ENCODE assay signal across 21 cellular contexts in the genomic region with DNA sequence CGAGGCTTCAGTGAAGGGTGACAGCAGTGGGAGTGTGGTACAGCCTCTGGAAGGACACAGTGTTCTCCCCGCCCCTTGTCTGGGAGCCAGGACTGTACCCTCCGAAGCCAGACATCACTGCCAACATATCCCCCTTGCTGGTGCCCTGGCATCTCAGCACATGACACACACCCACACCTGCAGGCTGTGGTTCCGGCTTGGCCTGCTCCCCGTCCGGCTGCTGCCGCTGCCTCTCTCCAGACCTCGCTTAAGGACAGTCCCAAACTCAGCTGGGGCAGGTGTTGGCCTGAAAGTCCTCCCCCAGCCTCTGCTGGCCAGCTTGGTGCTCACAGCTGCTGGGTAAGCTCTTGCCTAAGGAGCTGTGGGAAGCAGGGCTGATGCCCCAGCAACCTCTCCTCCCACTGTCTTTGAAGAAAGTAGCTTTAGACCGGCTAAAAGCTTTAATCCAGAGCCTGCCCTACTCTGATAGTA. TPM values are rescaled to one million over a fixed set of nuclear protein-coding genes. Genes with fewer than 3 reads are reported as not detected.
DNase-seq lines count a peak whose midpoint lies in the region; ATAC-seq, FAIRE-seq and TF ChIP-seq lines count a peak whose summit lies in the region.
"Had no signal": no experiment of that assay in that cellular context is flagged by ENCODE, and none has a peak within 500 bp of the region (broad histone marks: within the 10 kb centered on the region; RNA-seq: fewer than 3 reads in every experiment).

No MANE protein-coding gene starts in this region.

- H3K4me1 ChIP-seq in RWPE2 (ENCODE audit: insufficient read depth, poor library complexity, severe bottlenecking) (no peaks in the 10 kb centered on the region), psoas muscle (peaks cover 9% of the 10 kb centered on the region), testis (peaks cover 6% of the 10 kb centered on the region)
- H3K4me1 ChIP-seq: Caco-2 had no signal

- peaks cover 0 to under 1% of the 10 kb centered on the region in 2 donors for H3K27me3 Mint-ChIP-seq in natural killer cell treated with Interleukin-12 subunit alpha and Interleukin-12 subunit beta and Interleukin-15 and Interleukin-18, amount 100 ng/mL, for 72 hours
- H3K27me3 Mint-ChIP-seq: CD4-positive, CD25-positive, alpha-beta regulatory T cell had no signal

- intact Hi-C loops in left ventricle myocardium superior (cut with micrococcal nuclease) (no loop called here), psoas muscle (cut with DNase I) (loop anchor here in 1 of 2 donors (5.0 kb wide), 1 partner anchor 38 kb away; no protein-coding TSS in a partner anchor), testis (cut with DNase I; ENCODE audit: low total_unique reads) (no loop called here)

- no peak for TF ChIP-seq POLR2A in testis (IDR thresholded peaks at IDR 0.05)

- H3K4me1 Mint-ChIP-seq in natural killer cell treated with Interleukin-12 subunit alpha and Interleukin-12 subunit beta and Interleukin-15 and Interleukin-18, amount 100 ng/mL, for 72 hours (ENCODE audit: low read depth in 2 of 2), result no peaks in the 10 kb centered on the region
- H3K4me1 Mint-ChIP-seq: CD4-positive, CD25-positive, alpha-beta regulatory T cell; GM23338 had no signal

- peak; percentile 67 for FAIRE-seq in HTR-8/SVneo (lab: Jason Lieb, UNC)

- H3K27me3 ChIP-seq in RWPE2 (ENCODE audit: insufficient read depth, poor library complexity, severe bottlenecking) (peaks cover 5% of the 10 kb centered on the region), psoas muscle (ENCODE audit: insufficient read depth in 3 of 3, low read length in 2 of 3) (no peaks in the 10 kb centered on the region), testis (no peaks in the 10 kb centered on the region)

- H3K9me3 ChIP-seq in RWPE2 (ENCODE audit: severe bottlenecking), result no peaks in the 10 kb centered on the region
- no peaks in the 10 kb centered on the region for H3K9me3 ChIP-seq in psoas muscle
- H3K9me3 ChIP-seq in testis, result no peaks in the 10 kb centered on the region
- H3K9me3 ChIP-seq: Caco-2 had no signal

- no peaks in the 10 kb centered on the region for H3K9me3 Mint-ChIP-seq in natural killer cell treated with Interleukin-12 subunit alpha and Interleukin-12 subunit beta and Interleukin-15 and Interleukin-18, amount 100 ng/mL, for 72 hours
- H3K9me3 Mint-ChIP-seq: CD4-positive, CD25-positive, alpha-beta regulatory T cell; GM23338 had no signal

- ATAC-seq in RWPE2 (ENCODE audit: low read depth) (no peak; the same call in 2 of the 3 replicates), left ventricle myocardium superior (peak; percentile 76), psoas muscle (peak in 3 of 4 donors; percentile 38 to 52 (median 40)), HG03565 (IDR thresholded peaks at IDR 0.05; ENCODE audit: unreplicated experiment) (no peak)
- no peak for ATAC-seq in natural killer cell treated with Interleukin-12 subunit alpha and Interleukin-12 subunit beta and Interleukin-15 and Interleukin-18, amount 100 ng/mL, for 72 hours
- ATAC-seq: GM23338 had no signal

- no peak overlapping the region for H3K4me3 ChIP-seq in RWPE2 (ENCODE audit: severe bottlenecking)
- no peak overlapping the region for H3K4me3 ChIP-seq in psoas muscle
- H3K4me3 ChIP-seq in testis, result no peak overlapping the region
- H3K4me3 ChIP-seq: GM23338 had no signal

- H3K36me3 ChIP-seq in RWPE2 (ENCODE audit: low read depth) (peaks cover 27% of the 10 kb centered on the region), psoas muscle (ENCODE audit: insufficient read depth in 1 of 2, low read depth in 1 of 2) (no peaks in the 10 kb centered on the region), testis (ENCODE audit: low read depth, missing control alignments) (no peaks in the 10 kb centered on the region)

- no peak overlapping the region for H3K27ac Mint-ChIP-seq in natural killer cell treated with Interleukin-12 subunit alpha and Interleukin-12 subunit beta and Interleukin-15 and Interleukin-18, amount 100 ng/mL, for 72 hours
- H3K27ac Mint-ChIP-seq: CD4-positive, CD25-positive, alpha-beta regulatory T cell; GM23338 had no signal

- WGBS in psoas muscle, 3 donors, result 43 to 76% (median 70%) methylated on average over 8 to 9 of the region's 9 CpGs
- WGBS in testis, 2 donors, result 74 to 79% methylated on average over 3 to 9 of the region's 9 CpGs

- H3K27ac ChIP-seq in RWPE2 (ENCODE audit: poor library complexity, severe bottlenecking) (no peak overlapping the region), psoas muscle (no peak overlapping the region), testis (peak overlapping the region in 1 of 2 donors; percentile 30)
- H3K27ac ChIP-seq: KMS-11 had no signal

- H3K4me3 Mint-ChIP-seq in natural killer cell treated with Interleukin-12 subunit alpha and Interleukin-12 subunit beta and Interleukin-15 and Interleukin-18, amount 100 ng/mL, for 72 hours, result no peak overlapping the region
- H3K4me3 Mint-ChIP-seq: CD4-positive, CD25-positive, alpha-beta regulatory T cell; GM23338 had no signal

- DNase-seq in HTR-8/SVneo (ENCODE audit: insufficient read length, low spot score) (no peak), RWPE2 (ENCODE audit: low spot score) (peak; percentile 81), left ventricle myocardium superior (peak; percentile 83), psoas muscle (peak in 1 of 2 donors; percentile 63), testis (no peak)
- DNase-seq in activated CD4-positive, alpha-beta T cell treated with anti-CD3 and anti-CD28 coated beads for 1 hour, result no peak
- DNase-seq in natural killer cell treated with Interleukin-12 subunit alpha and Interleukin-12 subunit beta and Interleukin-15 and Interleukin-18, amount 100 ng/mL, for 72 hours (ENCODE audit: low spot score), result no peak
- DNase-seq: ACHN; AML-193; Caco-2; CD4-positive, CD25-positive, alpha-beta regulatory T cell; DMS153; NCI-H1092; NCI-H146; NCI-H2081 treated with DMSO at 0.1 percent for 48 hours; NCI-H2227 treated with DMSO at 0.1 percent for 48 hours; NCI-H526 had no signal

- H3K36me3 Mint-ChIP-seq in natural killer cell treated with Interleukin-12 subunit alpha and Interleukin-12 subunit beta and Interleukin-15 and Interleukin-18, amount 100 ng/mL, for 72 hours, result no peaks in the 10 kb centered on the region
- H3K36me3 Mint-ChIP-seq: CD4-positive, CD25-positive, alpha-beta regulatory T cell had no signal

- no peak for TF ChIP-seq CTCF in RWPE2 (IDR thresholded peaks at IDR 0.05; ENCODE audit: poor library complexity, severe bottlenecking)
- TF ChIP-seq CTCF in psoas muscle (IDR thresholded peaks at IDR 0.05), result no peak
- no peak for TF ChIP-seq CTCF in testis (IDR thresholded peaks at IDR 0.05)

RNA-seq across cellular contexts. Expression of a gene that starts 7.0 kb away (rescaled TPM):
- total RNA-seq in left ventricle myocardium superior (4.3 TPM), psoas muscle (1 to 10 TPM in 1 of 4 donors, under 1 TPM in 2, not detected in 1; 0.12 to 1.1 (median 0.23) TPM), testis (1 to 10 TPM; 3.7 to 4.2 TPM)
- polyA plus RNA-seq in psoas muscle (1 to 10 TPM in 1 of 3 donors, under 1 TPM in 2; 0.15 to 1.5 (median 0.70) TPM), testis (ENCODE audit: insufficient read depth, low read depth, low replicate concordance) (14.8 TPM)
- not detected for total RNA-seq in natural killer cell treated with Interleukin-12 subunit alpha and Interleukin-12 subunit beta and Interleukin-15 and Interleukin-18, amount 100 ng/mL, for 72 hours
- total RNA-seq: CD4-positive, CD25-positive, alpha-beta regulatory T cell; MCF 10A had no signal
- polyA plus RNA-seq: CD4-positive, CD25-positive, alpha-beta regulatory T cell had no signal

RNA-seq across cellular contexts. Expression of a gene that starts 19.0 kb away (rescaled TPM):
- total RNA-seq in left ventricle myocardium superior (22.9 TPM), psoas muscle (1 to 10 TPM in 3 of 4 donors, under 1 TPM in 1; 0.57 to 2.4 (median 1.3) TPM), testis (10 to 100 TPM in 1 of 2 donors, 1 to 10 TPM in 1; 7.6 to 13.6 TPM)
- polyA plus RNA-seq in psoas muscle (1 to 10 TPM; 1.1 to 3.0 (median 2.0) TPM), testis (ENCODE audit: insufficient read depth, low read depth, low replicate concordance) (9.9 TPM)
- total RNA-seq in natural killer cell treated with Interleukin-12 subunit alpha and Interleukin-12 subunit beta and Interleukin-15 and Interleukin-18, amount 100 ng/mL, for 72 hours, result under 1 TPM in 1 of 2 donors, not detected in 1; 0.21 TPM

RNA-seq across cellular contexts. Expression of a gene that starts 42.0 kb away (rescaled TPM):
- total RNA-seq in left ventricle myocardium superior (37.8 TPM), psoas muscle (10 to 100 TPM; 39.6 to 47.7 (median 45.2) TPM), testis (10 to 100 TPM; 35.1 to 55.7 TPM)
- polyA plus RNA-seq in psoas muscle (10 to 100 TPM in 2 of 3 donors, 1 to 10 TPM in 1; 7.0 to 30.2 (median 10.5) TPM), testis (ENCODE audit: insufficient read depth, low read depth, low replicate concordance) (103 TPM)
- 10 to 100 TPM in 1 of 2 donors, 1 to 10 TPM in 1; 7.6 to 21.6 TPM for total RNA-seq in natural killer cell treated with Interleukin-12 subunit alpha and Interleukin-12 subunit beta and Interleukin-15 and Interleukin-18, amount 100 ng/mL, for 72 hours

Comparison
In these comparisons a context has a peak if more than half of its experiments do, and no peak if none do; other contexts are left out.
1. DNase-seq: peak in RWPE2 (single experiment) and left ventricle myocardium superior (single experiment); none in HTR-8/SVneo (single experiment), activated CD4-positive, alpha-beta T cell treated with anti-CD3 and anti-CD28 coated beads for 1 hour (single experiment), natural killer cell treated with Interleukin-12 subunit alpha and Interleukin-12 subunit beta and Interleukin-15 and Interleukin-18, amount 100 ng/mL, for 72 hours (single experiment) and testis (single experiment).
2. ATAC-seq: peak in left ventricle myocardium superior (single experiment) and psoas muscle (3 of 4); none in RWPE2 (single experiment), natural killer cell treated with Interleukin-12 subunit alpha and Interleukin-12 subunit beta and Interleukin-15 and Interleukin-18, amount 100 ng/mL, for 72 hours (0 of 2) and HG03565 (single experiment).